In genomic region chr9:19492775-19493173, GRCh38 we compare ENCODE assay signal across 12 cellular contexts.
A peak's percentile ranks its signal among the peaks of the same experiment; 100 is the strongest.
DNase-seq lines count a peak whose midpoint lies in the region; ATAC-seq and TF ChIP-seq lines count a peak whose summit lies in the region.
"Had no signal": no experiment of that assay in that cellular context is flagged by ENCODE, and none has a peak within 500 bp of the region (broad histone marks: within the 10 kb centered on the region; RNA-seq: fewer than 3 reads in every experiment).

No MANE protein-coding gene starts in this region.

- H3K4me3 ChIP-seq in heart left ventricle, result peak overlapping the region in 2 of 12 donors; percentile 37 to 48
- H3K4me3 ChIP-seq in WERI-Rb-1 (ENCODE audit: low read depth, low read length), result peak overlapping the region; percentile 24

- ATAC-seq in heart left ventricle (no peak), left ventricle myocardium superior (no peak), GM21360 (IDR thresholded peaks at IDR 0.05; ENCODE audit: unreplicated experiment) (no peak)

- 65 to 76% (median 72%) methylated on average over 4 of the region's 4 CpGs for WGBS in heart left ventricle, 4 donors

- TF ChIP-seq CTCF in heart left ventricle (IDR thresholded peaks at IDR 0.05), result no peak
- no peak for TF ChIP-seq CTCF in WERI-Rb-1 (IDR thresholded peaks at IDR 0.05; ENCODE audit: low read depth, low read length)

- intact Hi-C loops in heart left ventricle (cut with DNase I) (loop anchor here in 6 of 10 donors (1.0 to 10.0 kb wide), 7 partner anchors 20 to 1622 kb away; no protein-coding TSS in a partner anchor), left ventricle myocardium superior (cut with micrococcal nuclease) (no loop called here)

- H3K9me3 ChIP-seq in heart left ventricle, result no peaks in the 10 kb centered on the region
- H3K9me3 ChIP-seq in WERI-Rb-1 (ENCODE audit: severe bottlenecking), result no peaks in the 10 kb centered on the region
- H3K9me3 ChIP-seq: Caco-2 had no signal

- H3K36me3 ChIP-seq in heart left ventricle (no peaks in the 10 kb centered on the region), WERI-Rb-1 (no peaks in the 10 kb centered on the region)

- no peak for DNase-seq in heart left ventricle
- no peak for DNase-seq in left ventricle myocardium superior
- DNase-seq in WERI-Rb-1, result no peak
- DNase-seq in globus pallidus (ENCODE audit: low spot score), result peak; percentile 63
- no peak for DNase-seq in substantia nigra (lab: John Stamatoyannopoulos, UW)
- DNase-seq in NCI-H2107 treated with DMSO at 0.1 percent for 48 hours (lab: John Stamatoyannopoulos, UW; ENCODE audit: unreplicated experiment), result no peak
- DNase-seq in EL, result no peak
- DNase-seq: activated CD4-positive, alpha-beta T cell treated with anti-CD3 and anti-CD28 coated beads for 1 hour; NK-92 treated with Interleukin-12 subunit alpha and Interleukin-12 subunit beta, amount 100 ng/mL, for 24 hours had no signal

- H3K27ac ChIP-seq in heart left ventricle, result peak overlapping the region in 11 of 12 donors; percentile 3 to 79 (median 38)
- H3K27ac ChIP-seq in WERI-Rb-1, result no peak overlapping the region
- H3K27ac ChIP-seq in substantia nigra (ENCODE audit: low read depth, low read length, poor library complexity, severe bottlenecking), result peak overlapping the region; percentile 97
- H3K27ac ChIP-seq: HL-60 had no signal

- peaks cover 0 to 16% (median 4%) of the 10 kb centered on the region in 12 donors for H3K4me1 ChIP-seq in heart left ventricle
- H3K4me1 ChIP-seq: Caco-2 had no signal

- no peak for TF ChIP-seq POLR2A in heart left ventricle (IDR thresholded peaks at IDR 0.05)

- H3K27me3 ChIP-seq in heart left ventricle, result no peaks in the 10 kb centered on the region
- H3K27me3 ChIP-seq in WERI-Rb-1 (ENCODE audit: insufficient read depth, low read depth, severe bottlenecking), result no peaks in the 10 kb centered on the region
